1 cellular context compared by ENCODE assay signal in the genomic region with DNA sequence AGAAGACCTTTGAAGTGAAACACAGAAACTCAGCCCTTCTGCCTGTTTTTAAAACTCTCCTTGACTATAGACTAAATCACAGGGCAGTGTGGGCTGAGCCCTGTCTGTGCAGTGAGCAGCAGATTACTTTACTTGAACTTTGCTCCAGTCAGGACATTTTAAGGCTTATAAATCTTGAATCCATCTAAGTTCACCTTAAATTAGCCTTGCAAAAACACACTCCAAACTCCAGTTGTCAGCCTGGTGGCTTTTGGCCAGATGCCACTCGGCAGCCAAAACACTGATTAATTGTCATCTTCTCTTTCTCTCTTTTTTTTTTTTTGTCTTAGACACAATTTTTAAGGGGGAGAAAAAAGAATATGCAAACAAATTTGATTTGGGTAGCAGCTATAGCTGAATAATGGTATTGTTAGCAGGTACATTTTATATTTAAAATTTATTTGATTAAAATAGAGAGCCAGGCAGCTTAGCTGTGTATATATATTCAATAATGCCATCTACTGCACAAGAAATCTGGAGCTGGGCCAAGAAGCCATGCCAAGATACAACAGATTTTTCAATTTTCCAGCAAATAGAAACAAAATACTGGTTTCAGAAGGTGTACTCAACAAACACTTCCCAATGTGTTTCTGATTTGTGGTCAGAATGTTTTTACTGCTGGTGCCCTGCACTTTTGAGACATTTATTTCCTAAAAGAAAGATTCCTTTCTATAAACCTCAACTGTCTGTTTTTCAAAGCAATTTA.
TF ChIP-seq lines count a peak whose summit lies in the region.

No MANE protein-coding gene starts in this region.

TF ChIP-seq in GM23338, 12 proteins besides CTCF, POLR2A, EP300 and RAD21 (continued from another document):
- TF ChIP-seq, protein P1, sequence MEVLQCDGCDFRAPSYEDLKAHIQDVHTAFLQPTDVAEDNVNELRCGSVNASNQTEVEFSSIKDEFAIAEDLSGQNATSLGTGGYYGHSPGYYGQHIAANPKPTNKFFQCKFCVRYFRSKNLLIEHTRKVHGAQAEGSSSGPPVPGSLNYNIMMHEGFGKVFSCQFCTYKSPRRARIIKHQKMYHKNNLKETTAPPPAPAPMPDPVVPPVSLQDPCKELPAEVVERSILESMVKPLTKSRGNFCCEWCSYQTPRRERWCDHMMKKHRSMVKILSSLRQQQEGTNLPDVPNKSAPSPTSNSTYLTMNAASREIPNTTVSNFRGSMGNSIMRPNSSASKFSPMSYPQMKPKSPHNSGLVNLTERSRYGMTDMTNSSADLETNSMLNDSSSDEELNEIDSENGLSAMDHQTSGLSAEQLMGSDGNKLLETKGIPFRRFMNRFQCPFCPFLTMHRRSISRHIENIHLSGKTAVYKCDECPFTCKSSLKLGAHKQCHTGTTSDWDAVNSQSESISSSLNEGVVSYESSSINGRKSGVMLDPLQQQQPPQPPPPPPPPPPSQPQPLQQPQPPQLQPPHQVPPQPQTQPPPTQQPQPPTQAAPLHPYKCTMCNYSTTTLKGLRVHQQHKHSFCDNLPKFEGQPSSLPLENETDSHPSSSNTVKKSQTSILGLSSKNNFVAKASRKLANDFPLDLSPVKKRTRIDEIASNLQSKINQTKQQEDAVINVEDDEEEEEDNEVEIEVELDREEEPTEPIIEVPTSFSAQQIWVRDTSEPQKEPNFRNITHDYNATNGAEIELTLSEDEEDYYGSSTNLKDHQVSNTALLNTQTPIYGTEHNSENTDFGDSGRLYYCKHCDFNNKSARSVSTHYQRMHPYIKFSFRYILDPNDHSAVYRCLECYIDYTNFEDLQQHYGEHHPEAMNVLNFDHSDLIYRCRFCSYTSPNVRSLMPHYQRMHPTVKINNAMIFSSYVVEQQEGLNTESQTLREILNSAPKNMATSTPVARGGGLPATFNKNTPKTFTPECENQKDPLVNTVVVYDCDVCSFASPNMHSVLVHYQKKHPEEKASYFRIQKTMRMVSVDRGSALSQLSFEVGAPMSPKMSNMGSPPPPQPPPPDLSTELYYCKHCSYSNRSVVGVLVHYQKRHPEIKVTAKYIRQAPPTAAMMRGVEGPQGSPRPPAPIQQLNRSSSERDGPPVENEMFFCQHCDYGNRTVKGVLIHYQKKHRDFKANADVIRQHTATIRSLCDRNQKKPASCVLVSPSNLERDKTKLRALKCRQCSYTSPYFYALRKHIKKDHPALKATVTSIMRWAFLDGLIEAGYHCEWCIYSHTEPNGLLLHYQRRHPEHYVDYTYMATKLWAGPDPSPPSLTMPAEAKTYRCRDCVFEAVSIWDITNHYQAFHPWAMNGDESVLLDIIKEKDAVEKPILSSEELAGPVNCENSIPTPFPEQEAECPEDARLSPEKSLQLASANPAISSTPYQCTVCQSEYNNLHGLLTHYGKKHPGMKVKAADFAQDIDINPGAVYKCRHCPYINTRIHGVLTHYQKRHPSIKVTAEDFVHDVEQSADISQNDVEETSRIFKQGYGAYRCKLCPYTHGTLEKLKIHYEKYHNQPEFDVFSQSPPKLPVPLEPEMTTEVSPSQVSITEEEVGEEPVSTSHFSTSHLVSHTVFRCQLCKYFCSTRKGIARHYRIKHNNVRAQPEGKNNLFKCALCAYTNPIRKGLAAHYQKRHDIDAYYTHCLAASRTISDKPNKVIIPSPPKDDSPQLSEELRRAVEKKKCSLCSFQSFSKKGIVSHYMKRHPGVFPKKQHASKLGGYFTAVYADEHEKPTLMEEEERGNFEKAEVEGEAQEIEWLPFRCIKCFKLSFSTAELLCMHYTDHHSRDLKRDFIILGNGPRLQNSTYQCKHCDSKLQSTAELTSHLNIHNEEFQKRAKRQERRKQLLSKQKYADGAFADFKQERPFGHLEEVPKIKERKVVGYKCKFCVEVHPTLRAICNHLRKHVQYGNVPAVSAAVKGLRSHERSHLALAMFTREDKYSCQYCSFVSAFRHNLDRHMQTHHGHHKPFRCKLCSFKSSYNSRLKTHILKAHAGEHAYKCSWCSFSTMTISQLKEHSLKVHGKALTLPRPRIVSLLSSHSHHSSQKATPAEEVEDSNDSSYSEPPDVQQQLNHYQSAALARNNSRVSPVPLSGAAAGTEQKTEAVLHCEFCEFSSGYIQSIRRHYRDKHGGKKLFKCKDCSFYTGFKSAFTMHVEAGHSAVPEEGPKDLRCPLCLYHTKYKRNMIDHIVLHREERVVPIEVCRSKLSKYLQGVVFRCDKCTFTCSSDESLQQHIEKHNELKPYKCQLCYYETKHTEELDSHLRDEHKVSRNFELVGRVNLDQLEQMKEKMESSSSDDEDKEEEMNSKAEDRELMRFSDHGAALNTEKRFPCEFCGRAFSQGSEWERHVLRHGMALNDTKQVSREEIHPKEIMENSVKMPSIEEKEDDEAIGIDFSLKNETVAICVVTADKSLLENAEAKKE (CRISPR knock-in tag; IDR thresholded peaks at IDR 0.05) = no peak
- TF ChIP-seq, protein P2, sequence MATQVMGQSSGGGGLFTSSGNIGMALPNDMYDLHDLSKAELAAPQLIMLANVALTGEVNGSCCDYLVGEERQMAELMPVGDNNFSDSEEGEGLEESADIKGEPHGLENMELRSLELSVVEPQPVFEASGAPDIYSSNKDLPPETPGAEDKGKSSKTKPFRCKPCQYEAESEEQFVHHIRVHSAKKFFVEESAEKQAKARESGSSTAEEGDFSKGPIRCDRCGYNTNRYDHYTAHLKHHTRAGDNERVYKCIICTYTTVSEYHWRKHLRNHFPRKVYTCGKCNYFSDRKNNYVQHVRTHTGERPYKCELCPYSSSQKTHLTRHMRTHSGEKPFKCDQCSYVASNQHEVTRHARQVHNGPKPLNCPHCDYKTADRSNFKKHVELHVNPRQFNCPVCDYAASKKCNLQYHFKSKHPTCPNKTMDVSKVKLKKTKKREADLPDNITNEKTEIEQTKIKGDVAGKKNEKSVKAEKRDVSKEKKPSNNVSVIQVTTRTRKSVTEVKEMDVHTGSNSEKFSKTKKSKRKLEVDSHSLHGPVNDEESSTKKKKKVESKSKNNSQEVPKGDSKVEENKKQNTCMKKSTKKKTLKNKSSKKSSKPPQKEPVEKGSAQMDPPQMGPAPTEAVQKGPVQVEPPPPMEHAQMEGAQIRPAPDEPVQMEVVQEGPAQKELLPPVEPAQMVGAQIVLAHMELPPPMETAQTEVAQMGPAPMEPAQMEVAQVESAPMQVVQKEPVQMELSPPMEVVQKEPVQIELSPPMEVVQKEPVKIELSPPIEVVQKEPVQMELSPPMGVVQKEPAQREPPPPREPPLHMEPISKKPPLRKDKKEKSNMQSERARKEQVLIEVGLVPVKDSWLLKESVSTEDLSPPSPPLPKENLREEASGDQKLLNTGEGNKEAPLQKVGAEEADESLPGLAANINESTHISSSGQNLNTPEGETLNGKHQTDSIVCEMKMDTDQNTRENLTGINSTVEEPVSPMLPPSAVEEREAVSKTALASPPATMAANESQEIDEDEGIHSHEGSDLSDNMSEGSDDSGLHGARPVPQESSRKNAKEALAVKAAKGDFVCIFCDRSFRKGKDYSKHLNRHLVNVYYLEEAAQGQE (IDR thresholded peaks at IDR 0.05; ENCODE audit: unreplicated experiment) = no peak
- TF ChIP-seq ZNF331 (CRISPR knock-in tag; IDR thresholded peaks at IDR 0.05; ENCODE audit: low read depth) = no peak
- TF ChIP-seq NANOG (IDR thresholded peaks at IDR 0.05; ENCODE audit: borderline replicate concordance) = no peak
- no peak for TF ChIP-seq EZH2phosphoT487 (IDR thresholded peaks at IDR 0.05; ENCODE audit: unreplicated experiment)
